In genomic region chr17:37820313-37821024, GRCh38 we compare ENCODE assay signal across 16 cellular contexts.
DNase-seq lines count a peak whose midpoint lies in the region; ATAC-seq and TF ChIP-seq lines count a peak whose summit lies in the region.
"Had no signal": no experiment of that assay in that cellular context is flagged by ENCODE, and none has a peak within 500 bp of the region (broad histone marks: within the 10 kb centered on the region; RNA-seq: fewer than 3 reads in every experiment).

No MANE protein-coding gene starts in this region.

- peaks cover 55% of the 10 kb centered on the region for H3K4me1 Mint-ChIP-seq in chondrocyte (ENCODE audit: low read depth)
- no peaks in the 10 kb centered on the region for H3K4me1 Mint-ChIP-seq in progenitor cell of endocrine pancreas (ENCODE audit: low read depth)
- H3K4me1 Mint-ChIP-seq in activated CD4-positive, alpha-beta memory T cell treated with anti-CD3 and anti-CD28 coated beads, Interleukin-2, amount 10 ng/mL, durations not matched to agents 7 days and 5 days, result peaks cover 23% of the 10 kb centered on the region

- H3K27ac Mint-ChIP-seq in chondrocyte (ENCODE audit: unreplicated experiment) (peak overlapping the region; percentile 68), progenitor cell of endocrine pancreas (no peak overlapping the region)
- no peak overlapping the region for H3K27ac Mint-ChIP-seq in activated CD4-positive, alpha-beta memory T cell treated with anti-CD3 and anti-CD28 coated beads, Interleukin-2, amount 10 ng/mL, durations not matched to agents 7 days and 5 days
- H3K27ac Mint-ChIP-seq: activated CD4-positive, alpha-beta memory T cell treated with anti-CD3 and anti-CD28 coated beads for 36 hours; activated naive CD4-positive, alpha-beta T cell treated with anti-CD3 and anti-CD28 coated beads for 36 hours had no signal

- no peaks in the 10 kb centered on the region for H3K36me3 Mint-ChIP-seq in chondrocyte (ENCODE audit: low read depth)
- no peaks in the 10 kb centered on the region for H3K36me3 Mint-ChIP-seq in progenitor cell of endocrine pancreas (ENCODE audit: insufficient read depth)
- no peaks in the 10 kb centered on the region for H3K36me3 Mint-ChIP-seq in activated CD4-positive, alpha-beta memory T cell treated with anti-CD3 and anti-CD28 coated beads, Interleukin-2, amount 10 ng/mL, durations not matched to agents 7 days and 5 days (ENCODE audit: low read depth)
- H3K36me3 Mint-ChIP-seq: activated CD4-positive, alpha-beta memory T cell treated with anti-CD3 and anti-CD28 coated beads for 36 hours; CD4-positive, CD25-positive, alpha-beta regulatory T cell had no signal

- no peaks in the 10 kb centered on the region for H4K20me1 ChIP-seq in Loucy (ENCODE audit: insufficient read depth, low read length, poor library complexity, severe bottlenecking)

- peak overlapping the region; percentile 57 for H3K4me2 ChIP-seq in Loucy (ENCODE audit: low read depth, low read length, poor library complexity, severe bottlenecking)

- no peaks in the 10 kb centered on the region for H3K36me3 ChIP-seq in Loucy (ENCODE audit: insufficient read depth, low read length)
- H3K36me3 ChIP-seq: colonic mucosa had no signal

- DNase-seq in EH (ENCODE audit: low read depth) (peak; percentile 20), chondrocyte (ENCODE audit: low spot score) (no peak), progenitor cell of endocrine pancreas (ENCODE audit: low spot score, unreplicated experiment) (no peak)
- no peak for DNase-seq in activated CD4-positive, alpha-beta memory T cell treated with anti-CD3 and anti-CD28 coated beads, Interleukin-2, amount 10 ng/mL, durations not matched to agents 7 days and 5 days
- DNase-seq: activated CD4-positive, alpha-beta memory T cell treated with anti-CD3 and anti-CD28 coated beads for 36 hours; activated naive CD4-positive, alpha-beta T cell treated with anti-CD3 and anti-CD28 coated beads for 36 hours; colonic mucosa; NCI-H1417; NK-92 treated with Interleukin-12 subunit alpha and Interleukin-12 subunit beta, amount 100 ng/mL, for 24 hours; retina; stimulated activated CD4-positive, alpha-beta T cell treated with anti-CD3 and anti-CD28 coated beads, Interleukin-4, amount 100 ng/mL, for 24 hours had no signal

- peaks cover 30% of the 10 kb centered on the region for H3K4me1 ChIP-seq in Loucy (ENCODE audit: insufficient read depth, low read length, poor library complexity, severe bottlenecking)
- H3K4me1 ChIP-seq: colonic mucosa had no signal

- no peak overlapping the region for H3K4me3 Mint-ChIP-seq in chondrocyte (ENCODE audit: unreplicated experiment)
- no peak overlapping the region for H3K4me3 Mint-ChIP-seq in progenitor cell of endocrine pancreas (ENCODE audit: low read depth)
- H3K4me3 Mint-ChIP-seq in activated CD4-positive, alpha-beta memory T cell treated with anti-CD3 and anti-CD28 coated beads, Interleukin-2, amount 10 ng/mL, durations not matched to agents 7 days and 5 days, result no peak overlapping the region
- H3K4me3 Mint-ChIP-seq: activated CD4-positive, alpha-beta memory T cell treated with anti-CD3 and anti-CD28 coated beads for 36 hours; activated naive CD4-positive, alpha-beta T cell treated with anti-CD3 and anti-CD28 coated beads for 36 hours; CD4-positive, CD25-positive, alpha-beta regulatory T cell had no signal

- POLR2A ChIA-PET in activated CD4-positive, alpha-beta memory T cell treated with anti-CD3 and anti-CD28 coated beads, Interleukin-2, amount 10 ng/mL, durations not matched to agents 7 days and 5 days (lab: Charles Lee), result interaction anchor here (0.6 to 1.4 kb wide), 2 partner anchors 29 to 214 kb away, joined by 3 read pairs; no protein-coding TSS in a partner anchor

- H3K27me3 Mint-ChIP-seq in chondrocyte (ENCODE audit: low read depth), result no peaks in the 10 kb centered on the region
- H3K27me3 Mint-ChIP-seq in progenitor cell of endocrine pancreas, result no peaks in the 10 kb centered on the region
- peaks cover 10% of the 10 kb centered on the region for H3K27me3 Mint-ChIP-seq in activated CD4-positive, alpha-beta memory T cell treated with anti-CD3 and anti-CD28 coated beads, Interleukin-2, amount 10 ng/mL, durations not matched to agents 7 days and 5 days

- peak overlapping the region; percentile 49 for H3K9ac ChIP-seq in Loucy (ENCODE audit: low read depth, low read length, poor library complexity, severe bottlenecking)

- H3K9me2 ChIP-seq in Loucy (replicated peaks; ENCODE audit: low read depth, low read length), result no peaks in the 10 kb centered on the region

- TF ChIP-seq CTCF in Loucy (conservative IDR thresholded peaks at IDR 0.05; ENCODE audit: low read length) (no peak), chondrocyte (IDR thresholded peaks at IDR 0.05) (no peak), progenitor cell of endocrine pancreas (IDR thresholded peaks at IDR 0.05; ENCODE audit: unreplicated experiment) (no peak)

- no peaks in the 10 kb centered on the region for H3K27me3 ChIP-seq in Loucy (ENCODE audit: insufficient read depth, low read length, poor library complexity, severe bottlenecking)
- H3K27me3 ChIP-seq: colonic mucosa had no signal

- no peaks in the 10 kb centered on the region for H3K79me2 ChIP-seq in Loucy (ENCODE audit: insufficient read depth, low read length)

- peak; percentile 37 for ATAC-seq in GM18867 (IDR thresholded peaks at IDR 0.05; ENCODE audit: unreplicated experiment)
- ATAC-seq in GM18870 (IDR thresholded peaks at IDR 0.05; ENCODE audit: unreplicated experiment), result no peak
- no peak for ATAC-seq in HG02840 (IDR thresholded peaks at IDR 0.05; ENCODE audit: low FRiP score, unreplicated experiment)

- no peak overlapping the region for H3K4me3 ChIP-seq in Loucy (ENCODE audit: low read length, poor library complexity, severe bottlenecking)
- H3K4me3 ChIP-seq: colonic mucosa had no signal

- peak overlapping the region; percentile 54 for H2AFZ ChIP-seq in Loucy (ENCODE audit: low read length)

- H3F3A ChIP-seq in Loucy (ENCODE audit: low read depth), result peaks cover 6% of the 10 kb centered on the region; the same call in 1 of the 2 replicates

- no peaks in the 10 kb centered on the region for H3K9me3 ChIP-seq in Loucy (ENCODE audit: insufficient read depth, low read depth, low read length)
- H3K9me3 ChIP-seq: colonic mucosa had no signal

- no peaks in the 10 kb centered on the region for H3K9me3 Mint-ChIP-seq in chondrocyte (ENCODE audit: low read depth)
- no peaks in the 10 kb centered on the region for H3K9me3 Mint-ChIP-seq in progenitor cell of endocrine pancreas (ENCODE audit: low read depth)
- H3K9me3 Mint-ChIP-seq in activated CD4-positive, alpha-beta memory T cell treated with anti-CD3 and anti-CD28 coated beads, Interleukin-2, amount 10 ng/mL, durations not matched to agents 7 days and 5 days, result no peaks in the 10 kb centered on the region
- H3K9me3 Mint-ChIP-seq: activated CD4-positive, alpha-beta memory T cell treated with anti-CD3 and anti-CD28 coated beads for 36 hours; activated naive CD4-positive, alpha-beta T cell treated with anti-CD3 and anti-CD28 coated beads for 36 hours; CD4-positive, CD25-positive, alpha-beta regulatory T cell had no signal

- CTCF ChIA-PET in activated CD4-positive, alpha-beta memory T cell treated with anti-CD3 and anti-CD28 coated beads, Interleukin-2, amount 10 ng/mL, durations not matched to agents 7 days and 5 days (lab: Charles Lee), result interaction anchor here (1.0 to 1.8 kb wide), 2 partner anchors 21 to 29 kb away, joined by 3 to 5 read pairs; no protein-coding TSS in a partner anchor
